In the genomic region with DNA sequence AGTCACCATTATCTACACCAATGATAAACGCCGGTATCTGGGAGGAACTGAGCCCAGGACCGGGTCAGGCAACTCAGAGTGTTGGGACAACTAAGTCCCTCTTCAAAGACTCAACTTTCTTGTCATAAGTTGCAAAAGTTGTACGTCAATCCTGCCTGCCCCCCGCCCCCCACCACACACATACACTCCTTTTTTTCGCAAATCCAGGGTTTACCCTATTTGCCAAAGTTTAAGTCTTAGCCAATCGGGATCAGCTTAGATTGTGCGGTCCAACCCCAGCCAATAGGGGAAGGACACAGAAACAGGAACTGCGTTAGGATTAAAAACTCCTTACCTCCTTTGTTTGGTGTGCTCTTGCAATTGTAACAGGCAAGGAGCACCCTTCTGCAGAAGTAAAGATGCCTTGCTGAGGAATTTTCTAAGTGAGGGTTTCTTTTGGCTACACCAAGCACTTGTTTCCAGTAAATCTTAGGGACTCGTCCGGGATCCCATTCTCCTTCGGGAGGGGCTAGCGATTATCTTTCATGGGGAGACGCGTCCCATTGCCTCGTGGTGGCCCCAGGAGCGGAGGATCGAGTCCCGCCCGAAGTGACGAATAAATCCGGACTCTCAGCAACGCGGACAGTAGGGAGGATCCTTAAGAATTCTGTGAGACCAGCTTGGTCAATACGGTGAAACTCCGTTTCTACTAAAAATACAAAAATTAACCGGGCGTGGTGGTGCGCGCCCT, we compare ENCODE assay signal across 1 cellular context.
TF ChIP-seq lines count a peak whose summit lies in the region.

No MANE protein-coding gene starts in this region.

TF ChIP-seq in WTC11, 78 proteins besides CTCF, POLR2A, EP300 and RAD21 (continued from another document):
- TF ChIP-seq, protein P1, sequence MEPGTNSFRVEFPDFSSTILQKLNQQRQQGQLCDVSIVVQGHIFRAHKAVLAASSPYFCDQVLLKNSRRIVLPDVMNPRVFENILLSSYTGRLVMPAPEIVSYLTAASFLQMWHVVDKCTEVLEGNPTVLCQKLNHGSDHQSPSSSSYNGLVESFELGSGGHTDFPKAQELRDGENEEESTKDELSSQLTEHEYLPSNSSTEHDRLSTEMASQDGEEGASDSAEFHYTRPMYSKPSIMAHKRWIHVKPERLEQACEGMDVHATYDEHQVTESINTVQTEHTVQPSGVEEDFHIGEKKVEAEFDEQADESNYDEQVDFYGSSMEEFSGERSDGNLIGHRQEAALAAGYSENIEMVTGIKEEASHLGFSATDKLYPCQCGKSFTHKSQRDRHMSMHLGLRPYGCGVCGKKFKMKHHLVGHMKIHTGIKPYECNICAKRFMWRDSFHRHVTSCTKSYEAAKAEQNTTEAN (CRISPR knock-in tag; IDR thresholded peaks at IDR 0.05), result no peak; the same call in 1 of the 2 replicates
- TF ChIP-seq MYBL2 (CRISPR knock-in tag; IDR thresholded peaks at IDR 0.05) (no peak), TEAD4 (CRISPR knock-in tag; IDR thresholded peaks at IDR 0.05) (no peak), ESRRA (CRISPR knock-in tag; IDR thresholded peaks at IDR 0.05; ENCODE audit: borderline replicate concordance) (no peak), ELF4 (CRISPR knock-in tag; IDR thresholded peaks at IDR 0.05; ENCODE audit: low read depth) (no peak), GABPB1 (CRISPR knock-in tag; IDR thresholded peaks at IDR 0.05) (no peak; the same call in 1 of the 2 replicates), ZNF423 (CRISPR knock-in tag; IDR thresholded peaks at IDR 0.05) (no peak), ZBTB21 (CRISPR knock-in tag; IDR thresholded peaks at IDR 0.05; ENCODE audit: borderline replicate concordance) (no peak), NFYB (CRISPR knock-in tag; conservative IDR thresholded peaks at IDR 0.05; ENCODE audit: low read depth) (no peak; the same call in 1 of the 2 replicates)
- TF ChIP-seq, protein P2, sequence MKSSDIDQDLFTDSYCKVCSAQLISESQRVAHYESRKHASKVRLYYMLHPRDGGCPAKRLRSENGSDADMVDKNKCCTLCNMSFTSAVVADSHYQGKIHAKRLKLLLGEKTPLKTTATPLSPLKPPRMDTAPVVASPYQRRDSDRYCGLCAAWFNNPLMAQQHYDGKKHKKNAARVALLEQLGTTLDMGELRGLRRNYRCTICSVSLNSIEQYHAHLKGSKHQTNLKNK (CRISPR knock-in tag; IDR thresholded peaks at IDR 0.05), result no peak
- TF ChIP-seq, protein P3, sequence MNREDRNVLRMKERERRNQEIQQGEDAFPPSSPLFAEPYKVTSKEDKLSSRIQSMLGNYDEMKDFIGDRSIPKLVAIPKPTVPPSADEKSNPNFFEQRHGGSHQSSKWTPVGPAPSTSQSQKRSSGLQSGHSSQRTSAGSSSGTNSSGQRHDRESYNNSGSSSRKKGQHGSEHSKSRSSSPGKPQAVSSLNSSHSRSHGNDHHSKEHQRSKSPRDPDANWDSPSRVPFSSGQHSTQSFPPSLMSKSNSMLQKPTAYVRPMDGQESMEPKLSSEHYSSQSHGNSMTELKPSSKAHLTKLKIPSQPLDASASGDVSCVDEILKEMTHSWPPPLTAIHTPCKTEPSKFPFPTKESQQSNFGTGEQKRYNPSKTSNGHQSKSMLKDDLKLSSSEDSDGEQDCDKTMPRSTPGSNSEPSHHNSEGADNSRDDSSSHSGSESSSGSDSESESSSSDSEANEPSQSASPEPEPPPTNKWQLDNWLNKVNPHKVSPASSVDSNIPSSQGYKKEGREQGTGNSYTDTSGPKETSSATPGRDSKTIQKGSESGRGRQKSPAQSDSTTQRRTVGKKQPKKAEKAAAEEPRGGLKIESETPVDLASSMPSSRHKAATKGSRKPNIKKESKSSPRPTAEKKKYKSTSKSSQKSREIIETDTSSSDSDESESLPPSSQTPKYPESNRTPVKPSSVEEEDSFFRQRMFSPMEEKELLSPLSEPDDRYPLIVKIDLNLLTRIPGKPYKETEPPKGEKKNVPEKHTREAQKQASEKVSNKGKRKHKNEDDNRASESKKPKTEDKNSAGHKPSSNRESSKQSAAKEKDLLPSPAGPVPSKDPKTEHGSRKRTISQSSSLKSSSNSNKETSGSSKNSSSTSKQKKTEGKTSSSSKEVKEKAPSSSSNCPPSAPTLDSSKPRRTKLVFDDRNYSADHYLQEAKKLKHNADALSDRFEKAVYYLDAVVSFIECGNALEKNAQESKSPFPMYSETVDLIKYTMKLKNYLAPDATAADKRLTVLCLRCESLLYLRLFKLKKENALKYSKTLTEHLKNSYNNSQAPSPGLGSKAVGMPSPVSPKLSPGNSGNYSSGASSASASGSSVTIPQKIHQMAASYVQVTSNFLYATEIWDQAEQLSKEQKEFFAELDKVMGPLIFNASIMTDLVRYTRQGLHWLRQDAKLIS (CRISPR knock-in tag; IDR thresholded peaks at IDR 0.05; ENCODE audit: borderline replicate concordance), result no peak
- TF ChIP-seq, protein P4, sequence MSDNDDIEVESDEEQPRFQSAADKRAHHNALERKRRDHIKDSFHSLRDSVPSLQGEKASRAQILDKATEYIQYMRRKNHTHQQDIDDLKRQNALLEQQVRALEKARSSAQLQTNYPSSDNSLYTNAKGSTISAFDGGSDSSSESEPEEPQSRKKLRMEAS (CRISPR knock-in tag; IDR thresholded peaks at IDR 0.05), result peak; percentile 13; the same call in 1 of the 2 replicates
- TF ChIP-seq, protein P5, sequence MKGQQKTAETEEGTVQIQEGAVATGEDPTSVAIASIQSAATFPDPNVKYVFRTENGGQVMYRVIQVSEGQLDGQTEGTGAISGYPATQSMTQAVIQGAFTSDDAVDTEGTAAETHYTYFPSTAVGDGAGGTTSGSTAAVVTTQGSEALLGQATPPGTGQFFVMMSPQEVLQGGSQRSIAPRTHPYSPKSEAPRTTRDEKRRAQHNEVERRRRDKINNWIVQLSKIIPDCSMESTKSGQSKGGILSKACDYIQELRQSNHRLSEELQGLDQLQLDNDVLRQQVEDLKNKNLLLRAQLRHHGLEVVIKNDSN (CRISPR knock-in tag; IDR thresholded peaks at IDR 0.05), result no peak
- TF ChIP-seq, protein P6, sequence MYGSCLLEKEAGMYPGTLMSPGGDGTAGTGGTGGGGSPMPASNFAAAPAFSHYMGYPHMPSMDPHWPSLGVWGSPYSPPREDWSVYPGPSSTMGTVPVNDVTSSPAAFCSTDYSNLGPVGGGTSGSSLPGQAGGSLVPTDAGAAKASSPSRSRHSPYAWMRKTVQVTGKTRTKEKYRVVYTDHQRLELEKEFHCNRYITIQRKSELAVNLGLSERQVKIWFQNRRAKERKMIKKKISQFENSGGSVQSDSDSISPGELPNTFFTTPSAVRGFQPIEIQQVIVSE (CRISPR knock-in tag; IDR thresholded peaks at IDR 0.05; ENCODE audit: borderline replicate concordance), result no peak
- TF ChIP-seq, protein P7, sequence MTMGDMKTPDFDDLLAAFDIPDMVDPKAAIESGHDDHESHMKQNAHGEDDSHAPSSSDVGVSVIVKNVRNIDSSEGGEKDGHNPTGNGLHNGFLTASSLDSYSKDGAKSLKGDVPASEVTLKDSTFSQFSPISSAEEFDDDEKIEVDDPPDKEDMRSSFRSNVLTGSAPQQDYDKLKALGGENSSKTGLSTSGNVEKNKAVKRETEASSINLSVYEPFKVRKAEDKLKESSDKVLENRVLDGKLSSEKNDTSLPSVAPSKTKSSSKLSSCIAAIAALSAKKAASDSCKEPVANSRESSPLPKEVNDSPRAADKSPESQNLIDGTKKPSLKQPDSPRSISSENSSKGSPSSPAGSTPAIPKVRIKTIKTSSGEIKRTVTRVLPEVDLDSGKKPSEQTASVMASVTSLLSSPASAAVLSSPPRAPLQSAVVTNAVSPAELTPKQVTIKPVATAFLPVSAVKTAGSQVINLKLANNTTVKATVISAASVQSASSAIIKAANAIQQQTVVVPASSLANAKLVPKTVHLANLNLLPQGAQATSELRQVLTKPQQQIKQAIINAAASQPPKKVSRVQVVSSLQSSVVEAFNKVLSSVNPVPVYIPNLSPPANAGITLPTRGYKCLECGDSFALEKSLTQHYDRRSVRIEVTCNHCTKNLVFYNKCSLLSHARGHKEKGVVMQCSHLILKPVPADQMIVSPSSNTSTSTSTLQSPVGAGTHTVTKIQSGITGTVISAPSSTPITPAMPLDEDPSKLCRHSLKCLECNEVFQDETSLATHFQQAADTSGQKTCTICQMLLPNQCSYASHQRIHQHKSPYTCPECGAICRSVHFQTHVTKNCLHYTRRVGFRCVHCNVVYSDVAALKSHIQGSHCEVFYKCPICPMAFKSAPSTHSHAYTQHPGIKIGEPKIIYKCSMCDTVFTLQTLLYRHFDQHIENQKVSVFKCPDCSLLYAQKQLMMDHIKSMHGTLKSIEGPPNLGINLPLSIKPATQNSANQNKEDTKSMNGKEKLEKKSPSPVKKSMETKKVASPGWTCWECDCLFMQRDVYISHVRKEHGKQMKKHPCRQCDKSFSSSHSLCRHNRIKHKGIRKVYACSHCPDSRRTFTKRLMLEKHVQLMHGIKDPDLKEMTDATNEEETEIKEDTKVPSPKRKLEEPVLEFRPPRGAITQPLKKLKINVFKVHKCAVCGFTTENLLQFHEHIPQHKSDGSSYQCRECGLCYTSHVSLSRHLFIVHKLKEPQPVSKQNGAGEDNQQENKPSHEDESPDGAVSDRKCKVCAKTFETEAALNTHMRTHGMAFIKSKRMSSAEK (CRISPR knock-in tag; IDR thresholded peaks at IDR 0.05; ENCODE audit: borderline replicate concordance), result no peak
- TF ChIP-seq, protein P8, sequence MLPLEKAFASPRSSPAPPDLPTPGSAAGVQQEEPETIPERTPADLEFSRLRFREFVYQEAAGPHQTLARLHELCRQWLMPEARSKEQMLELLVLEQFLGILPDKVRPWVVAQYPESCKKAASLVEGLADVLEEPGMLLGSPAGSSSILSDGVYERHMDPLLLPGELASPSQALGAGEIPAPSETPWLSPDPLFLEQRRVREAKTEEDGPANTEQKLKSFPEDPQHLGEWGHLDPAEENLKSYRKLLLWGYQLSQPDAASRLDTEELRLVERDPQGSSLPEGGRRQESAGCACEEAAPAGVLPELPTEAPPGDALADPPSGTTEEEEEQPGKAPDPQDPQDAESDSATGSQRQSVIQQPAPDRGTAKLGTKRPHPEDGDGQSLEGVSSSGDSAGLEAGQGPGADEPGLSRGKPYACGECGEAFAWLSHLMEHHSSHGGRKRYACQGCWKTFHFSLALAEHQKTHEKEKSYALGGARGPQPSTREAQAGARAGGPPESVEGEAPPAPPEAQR (CRISPR knock-in tag; IDR thresholded peaks at IDR 0.05), result no peak
- TF ChIP-seq, protein P9, sequence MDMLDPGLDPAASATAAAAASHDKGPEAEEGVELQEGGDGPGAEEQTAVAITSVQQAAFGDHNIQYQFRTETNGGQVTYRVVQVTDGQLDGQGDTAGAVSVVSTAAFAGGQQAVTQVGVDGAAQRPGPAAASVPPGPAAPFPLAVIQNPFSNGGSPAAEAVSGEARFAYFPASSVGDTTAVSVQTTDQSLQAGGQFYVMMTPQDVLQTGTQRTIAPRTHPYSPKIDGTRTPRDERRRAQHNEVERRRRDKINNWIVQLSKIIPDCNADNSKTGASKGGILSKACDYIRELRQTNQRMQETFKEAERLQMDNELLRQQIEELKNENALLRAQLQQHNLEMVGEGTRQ (CRISPR knock-in tag; IDR thresholded peaks at IDR 0.05), result no peak
- TF ChIP-seq, protein P10, sequence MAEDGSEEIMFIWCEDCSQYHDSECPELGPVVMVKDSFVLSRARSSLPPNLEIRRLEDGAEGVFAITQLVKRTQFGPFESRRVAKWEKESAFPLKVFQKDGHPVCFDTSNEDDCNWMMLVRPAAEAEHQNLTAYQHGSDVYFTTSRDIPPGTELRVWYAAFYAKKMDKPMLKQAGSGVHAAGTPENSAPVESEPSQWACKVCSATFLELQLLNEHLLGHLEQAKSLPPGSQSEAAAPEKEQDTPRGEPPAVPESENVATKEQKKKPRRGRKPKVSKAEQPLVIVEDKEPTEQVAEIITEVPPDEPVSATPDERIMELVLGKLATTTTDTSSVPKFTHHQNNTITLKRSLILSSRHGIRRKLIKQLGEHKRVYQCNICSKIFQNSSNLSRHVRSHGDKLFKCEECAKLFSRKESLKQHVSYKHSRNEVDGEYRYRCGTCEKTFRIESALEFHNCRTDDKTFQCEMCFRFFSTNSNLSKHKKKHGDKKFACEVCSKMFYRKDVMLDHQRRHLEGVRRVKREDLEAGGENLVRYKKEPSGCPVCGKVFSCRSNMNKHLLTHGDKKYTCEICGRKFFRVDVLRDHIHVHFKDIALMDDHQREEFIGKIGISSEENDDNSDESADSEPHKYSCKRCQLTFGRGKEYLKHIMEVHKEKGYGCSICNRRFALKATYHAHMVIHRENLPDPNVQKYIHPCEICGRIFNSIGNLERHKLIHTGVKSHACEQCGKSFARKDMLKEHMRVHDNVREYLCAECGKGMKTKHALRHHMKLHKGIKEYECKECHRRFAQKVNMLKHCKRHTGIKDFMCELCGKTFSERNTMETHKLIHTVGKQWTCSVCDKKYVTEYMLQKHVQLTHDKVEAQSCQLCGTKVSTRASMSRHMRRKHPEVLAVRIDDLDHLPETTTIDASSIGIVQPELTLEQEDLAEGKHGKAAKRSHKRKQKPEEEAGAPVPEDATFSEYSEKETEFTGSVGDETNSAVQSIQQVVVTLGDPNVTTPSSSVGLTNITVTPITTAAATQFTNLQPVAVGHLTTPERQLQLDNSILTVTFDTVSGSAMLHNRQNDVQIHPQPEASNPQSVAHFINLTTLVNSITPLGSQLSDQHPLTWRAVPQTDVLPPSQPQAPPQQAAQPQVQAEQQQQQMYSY (CRISPR knock-in tag; IDR thresholded peaks at IDR 0.05), result no peak
